Comparison of ENCODE assay signal across 9 cellular contexts in the genomic region with DNA sequence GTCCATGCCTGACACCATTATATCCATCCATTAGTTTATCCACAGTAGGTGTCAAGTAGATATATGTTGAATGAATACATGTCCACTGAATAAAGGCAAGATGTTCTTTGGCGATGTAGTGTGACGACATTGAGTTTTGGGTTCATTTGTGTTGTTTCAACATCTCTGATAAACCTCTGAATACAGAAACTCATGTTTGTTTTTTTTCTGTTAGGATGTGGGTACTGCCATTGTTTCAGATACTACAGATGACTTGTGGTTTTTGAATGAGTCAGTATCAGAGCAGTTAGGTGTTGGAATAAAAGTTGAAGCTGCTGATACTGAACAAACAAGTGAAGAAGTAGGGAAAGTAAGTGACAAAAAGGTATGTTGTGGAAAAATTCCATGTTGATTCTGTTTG. TPM values are rescaled to one million over a fixed set of nuclear protein-coding genes. Genes with fewer than 3 reads are reported as not detected.
DNase-seq lines count a peak whose midpoint lies in the region; ATAC-seq, FAIRE-seq and TF ChIP-seq lines count a peak whose summit lies in the region.
"Had no signal": no experiment of that assay in that cellular context is flagged by ENCODE, and none has a peak within 500 bp of the region (broad histone marks: within the 10 kb centered on the region; RNA-seq: fewer than 3 reads in every experiment).

No MANE protein-coding gene starts in this region.

- POLR2A ChIA-PET in activated CD8-positive, alpha-beta T cell treated with anti-CD3 and anti-CD28 coated beads for 36 hours (lab: Charles Lee): interaction anchor here (0.6 to 2.0 kb wide), 4 partner anchors 13 to 83 kb away, joined by 3 to 7 read pairs (median 5); no protein-coding TSS in a partner anchor

- no peaks in the 10 kb centered on the region for H3K27me3 Mint-ChIP-seq in activated CD8-positive, alpha-beta T cell treated with anti-CD3 and anti-CD28 coated beads for 36 hours

- CTCF ChIA-PET in activated CD8-positive, alpha-beta T cell treated with anti-CD3 and anti-CD28 coated beads for 36 hours (lab: Charles Lee): interaction anchor here (0.9 to 1.9 kb wide), 6 partner anchors 21 to 263 kb away, joined by 3 to 14 read pairs (median 5); no protein-coding TSS in a partner anchor

- WGBS in lower leg skin, 2 donors: 92 to 94% methylated on average over 2 of the region's 2 CpGs

- H3K79me2 ChIP-seq in keratinocyte (ENCODE audit: control insufficient read depth, insufficient read depth, low read length): no peaks in the 10 kb centered on the region

- H3K4me3 Mint-ChIP-seq in activated CD8-positive, alpha-beta T cell treated with anti-CD3 and anti-CD28 coated beads for 36 hours: no peak overlapping the region

- FAIRE-seq in keratinocyte (lab: Jason Lieb, UNC): peak; percentile 76

- H3K4me1 ChIP-seq in keratinocyte (ENCODE audit: control insufficient read depth, extremely low read depth, insufficient read depth, low read length): peaks cover 13% of the 10 kb centered on the region

- no peak for TF ChIP-seq CTCF in activated CD8-positive, alpha-beta T cell treated with anti-CD3 and anti-CD28 coated beads for 36 hours (IDR thresholded peaks at IDR 0.05)
- TF ChIP-seq CTCF in keratinocyte (optimal IDR thresholded peaks at IDR 0.05 in 1 of 3, IDR thresholded peaks at IDR 0.05 in 1 of 3, conservative IDR thresholded peaks at IDR 0.05 in 1 of 3; ENCODE audit: extremely low read depth in 1 of 3, insufficient read depth in 2 of 3, low read length in 3 of 3) (no peak), lower leg skin (IDR thresholded peaks at IDR 0.05) (no peak)

- peak; percentile 54 for ATAC-seq in HG02938 (IDR thresholded peaks at IDR 0.05; ENCODE audit: unreplicated experiment)
- peak; percentile 94 for ATAC-seq in activated CD8-positive, alpha-beta T cell treated with anti-CD3 and anti-CD28 coated beads for 36 hours
- ATAC-seq in HG03175 (IDR thresholded peaks at IDR 0.05; ENCODE audit: unreplicated experiment): no peak

- H3K9me3 Mint-ChIP-seq in activated CD8-positive, alpha-beta T cell treated with anti-CD3 and anti-CD28 coated beads for 36 hours: peaks cover 10% of the 10 kb centered on the region

- H3K36me3 Mint-ChIP-seq in activated CD8-positive, alpha-beta T cell treated with anti-CD3 and anti-CD28 coated beads for 36 hours (ENCODE audit: low read depth): peaks cover 84% of the 10 kb centered on the region

- no peak for TF ChIP-seq POLR2A in lower leg skin (IDR thresholded peaks at IDR 0.05)

- dilution Hi-C loops in keratinocyte (cut with MboI; ENCODE audit: extremely low pct_ligation_motif_present, low sequenced_read_pairs): no loop called here

- H3K4me3 ChIP-seq in keratinocyte (ENCODE audit: control insufficient read depth in 2 of 3, extremely low read depth in 1 of 3, insufficient read depth in 2 of 3, low read depth in 1 of 3, low read length in 3 of 3): no peak overlapping the region
- H3K4me3 ChIP-seq in lower leg skin (ENCODE audit: low read depth, poor library complexity, severe bottlenecking): no peak overlapping the region

- no peak overlapping the region for H3K9ac ChIP-seq in keratinocyte (ENCODE audit: control insufficient read depth, extremely low read depth, insufficient read depth, low read length)

- peak overlapping the region; percentile 59 for H3K27ac Mint-ChIP-seq in activated CD8-positive, alpha-beta T cell treated with anti-CD3 and anti-CD28 coated beads for 36 hours

- H3K4me1 Mint-ChIP-seq in activated CD8-positive, alpha-beta T cell treated with anti-CD3 and anti-CD28 coated beads for 36 hours (ENCODE audit: low read depth): peaks cover 59% of the 10 kb centered on the region

- H3K36me3 ChIP-seq in keratinocyte (ENCODE audit: control insufficient read depth in 2 of 2, extremely low read depth in 1 of 2, insufficient read depth in 2 of 2, low read length in 2 of 2): peaks cover 14 to 20% of the 10 kb centered on the region in 2 experiments

- no peaks in the 10 kb centered on the region for H3K27me3 ChIP-seq in keratinocyte (ENCODE audit: control insufficient read depth, extremely low read depth, insufficient read depth, low read length)

- H3K9me1 ChIP-seq in keratinocyte (ENCODE audit: control insufficient read depth, extremely low read depth, insufficient read depth, low read length): peaks cover 4% of the 10 kb centered on the region

- DNase-seq in EH (ENCODE audit: low read depth): peak; percentile 42
- no peak for DNase-seq in activated CD8-positive, alpha-beta T cell treated with anti-CD3 and anti-CD28 coated beads for 36 hours
- DNase-seq in keratinocyte (ENCODE audit: low read depth, low spot score): no peak
- DNase-seq in lower leg skin (ENCODE audit: low spot score in 2 of 2): no peak
- DNase-seq in stimulated activated CD4-positive, alpha-beta T cell treated with anti-CD3 and anti-CD28 coated beads, Interleukin-2, amount 100 ng/mL, for 48 hours: no peak
- no peak for DNase-seq in AML-193 (lab: John Stamatoyannopoulos, UW)
- DNase-seq: activated CD4-positive, CD25-positive, alpha-beta regulatory T cell had no signal

- no peaks in the 10 kb centered on the region for H3K9me3 ChIP-seq in keratinocyte (ENCODE audit: control insufficient read depth, low read depth, low read length)

- H3K27ac ChIP-seq in keratinocyte (ENCODE audit: control insufficient read depth, insufficient read depth, low read length): no peak overlapping the region

- intact Hi-C loops in activated CD8-positive, alpha-beta T cell treated with anti-CD3 and anti-CD28 coated beads for 36 hours (cut with micrococcal nuclease): no loop called here
- intact Hi-C loops in lower leg skin (cut with DNase I; ENCODE audit: low total_unique reads): no loop called here

- no peak overlapping the region for H3K4me2 ChIP-seq in keratinocyte (ENCODE audit: control insufficient read depth, extremely low read depth, insufficient read depth, low read depth, low read length)

- no peaks in the 10 kb centered on the region for H4K20me1 ChIP-seq in keratinocyte (ENCODE audit: control insufficient read depth, extremely low read depth, insufficient read depth, low read length)

- no peak overlapping the region for H2AFZ ChIP-seq in keratinocyte (ENCODE audit: control insufficient read depth, low read length)

RNA-seq across cellular contexts. Expression of a gene that starts 28.1 kb away (rescaled TPM):
- total RNA-seq in activated CD8-positive, alpha-beta T cell treated with anti-CD3 and anti-CD28 coated beads for 36 hours: 10 to 100 TPM; 89.6 to 94.8 TPM
- polyA plus RNA-seq in keratinocyte: 6.8 to 17.8 TPM (median 8.6 TPM) in 3 replicates
- polyA plus RNA-seq in keratinocyte (2011; ENCODE audit: low read depth): 36.9 TPM
- polyA plus RNA-seq in keratinocyte (2011; cell fraction: cytosol; rRNA removed): 1.9 and 3.5 TPM in 2 replicates
- polyA plus RNA-seq in keratinocyte (2011; cell fraction: nucleus; rRNA removed): 26.4 and 30.8 TPM in 2 replicates
- 4.5 and 12.7 TPM in 2 replicates for polyA plus RNA-seq in keratinocyte (2012; ENCODE audit: low replicate concordance)
- 20.8 to 68.3 TPM (median 32.4 TPM) in 3 replicates for polyA minus RNA-seq in keratinocyte
- 4.8 TPM for polyA minus RNA-seq in keratinocyte (2011; cell fraction: cytosol; rRNA and poly(A)+ RNA removed)
- polyA minus RNA-seq in keratinocyte (2011; cell fraction: nucleus; rRNA and poly(A)+ RNA removed): 43.8 and 78.3 TPM in 2 replicates
- 10 to 100 TPM; 32.4 to 89.0 (median 43.0) TPM for total RNA-seq in lower leg skin

RNA-seq across cellular contexts. Expression of a gene that starts 49.7 kb away (rescaled TPM):
- total RNA-seq in activated CD8-positive, alpha-beta T cell treated with anti-CD3 and anti-CD28 coated beads for 36 hours: 10 to 100 TPM; 26.6 to 28.9 TPM
- 5.4 to 11.2 TPM (median 6.3 TPM) in 3 replicates for polyA plus RNA-seq in keratinocyte
- polyA plus RNA-seq in keratinocyte (2011; ENCODE audit: low read depth): 7.3 TPM
- 4.2 and 5.1 TPM in 2 replicates for polyA plus RNA-seq in keratinocyte (2011; cell fraction: cytosol; rRNA removed)
- 15.4 and 17.4 TPM in 2 replicates for polyA plus RNA-seq in keratinocyte (2011; cell fraction: nucleus; rRNA removed)
- polyA plus RNA-seq in keratinocyte (2012; ENCODE audit: low replicate concordance): 4.6 and 8.5 TPM in 2 replicates
- polyA minus RNA-seq in keratinocyte: 15.1 to 30.8 TPM (median 26.3 TPM) in 3 replicates
- polyA minus RNA-seq in keratinocyte (2011; cell fraction: cytosol; rRNA and poly(A)+ RNA removed): 23.6 TPM
- polyA minus RNA-seq in keratinocyte (2011; cell fraction: nucleus; rRNA and poly(A)+ RNA removed): 21.5 and 25.7 TPM in 2 replicates
- 10 to 100 TPM; 51.7 to 92.1 (median 62.1) TPM for total RNA-seq in lower leg skin
